8 cellular contexts compared by ENCODE assay signal in genomic region chr11:73982990-73983763, GRCh38. TPM values are rescaled to one million over a fixed set of nuclear protein-coding genes. Genes with fewer than 3 reads are reported as not detected.
DNase-seq lines count a peak whose midpoint lies in the region; ATAC-seq and TF ChIP-seq lines count a peak whose summit lies in the region.

No MANE protein-coding gene starts in this region.

- peak overlapping the region; percentile 91 for H2AFZ ChIP-seq in osteoblast (ENCODE audit: low read length)

- H3K9me3 ChIP-seq in SK-N-MC (ENCODE audit: low read depth, low read length): no peaks in the 10 kb centered on the region
- no peaks in the 10 kb centered on the region for H3K9me3 ChIP-seq in osteoblast (ENCODE audit: low read depth, low read length)
- no peaks in the 10 kb centered on the region for H3K9me3 ChIP-seq in testis

- H3K9me3 Mint-ChIP-seq in activated naive CD4-positive, alpha-beta T cell treated with anti-CD3 and anti-CD28 coated beads, Interleukin-2, amount 50 U/mL, for 24 hours: no peaks in the 10 kb centered on the region

- 0 to 1% methylated on average over 21 to 56 of the region's 59 CpGs for WGBS in testis, 2 donors

- peaks cover 61% of the 10 kb centered on the region for H3K4me1 Mint-ChIP-seq in activated naive CD4-positive, alpha-beta T cell treated with anti-CD3 and anti-CD28 coated beads, Interleukin-2, amount 50 U/mL, for 24 hours

- H3K27ac ChIP-seq in SK-N-MC (peak overlapping the region; percentile 76), osteoblast (ENCODE audit: low read depth, low read length) (peak overlapping the region; percentile 11), testis (peak overlapping the region; percentile 61 to 89)

- no peak for TF ChIP-seq CTCF in osteoblast (IDR thresholded peaks at IDR 0.05; ENCODE audit: extremely low read depth, low read depth, low read length)
- TF ChIP-seq CTCF in testis (IDR thresholded peaks at IDR 0.05): no peak

- ATAC-seq in HG02571 (IDR thresholded peaks at IDR 0.05; ENCODE audit: unreplicated experiment): peak; percentile 70

- peak overlapping the region; percentile 100 for H3K27ac Mint-ChIP-seq in activated naive CD4-positive, alpha-beta T cell treated with anti-CD3 and anti-CD28 coated beads, Interleukin-2, amount 50 U/mL, for 24 hours

- H3K4me3 ChIP-seq in GM08714 (ENCODE audit: low read length) (peak overlapping the region; percentile 79; the same call in 1 of the 2 replicates), SK-N-MC (peak overlapping the region; percentile 84), osteoblast (ENCODE audit: insufficient read depth, low read length) (peak overlapping the region; percentile 74), testis (peak overlapping the region; percentile 60 to 65)

- peak overlapping the region; percentile 100 for H3K4me3 Mint-ChIP-seq in activated naive CD4-positive, alpha-beta T cell treated with anti-CD3 and anti-CD28 coated beads, Interleukin-2, amount 50 U/mL, for 24 hours

- H3K27me3 Mint-ChIP-seq in activated naive CD4-positive, alpha-beta T cell treated with anti-CD3 and anti-CD28 coated beads, Interleukin-2, amount 50 U/mL, for 24 hours: no peaks in the 10 kb centered on the region

- TF ChIP-seq POLR2A in testis (IDR thresholded peaks at IDR 0.05): no peak

- H3K36me3 ChIP-seq in SK-N-MC (ENCODE audit: insufficient read depth, low read length) (peaks cover 26% of the 10 kb centered on the region), osteoblast (ENCODE audit: insufficient read depth, low read length) (no peaks in the 10 kb centered on the region), testis (ENCODE audit: low read depth, missing control alignments) (no peaks in the 10 kb centered on the region)

- no peaks in the 10 kb centered on the region for H4K20me1 ChIP-seq in osteoblast (ENCODE audit: insufficient read depth, low read length)

- intact Hi-C loops in head of caudate nucleus (cut with DNase I): loop anchor here (5.0 kb wide), 1 partner anchor 184 kb away; no protein-coding TSS in a partner anchor
- intact Hi-C loops in testis (cut with DNase I; ENCODE audit: low total_unique reads): no loop called here

- no peaks in the 10 kb centered on the region for H3K4me1 ChIP-seq in osteoblast (ENCODE audit: insufficient read depth, low read length)
- H3K4me1 ChIP-seq in testis: peaks cover 3% of the 10 kb centered on the region

- DNase-seq in NCI-H1048 (lab: John Stamatoyannopoulos, UW) (peak; percentile 75), SK-N-MC (ENCODE audit: low read depth, low spot score) (no peak), head of caudate nucleus (peak; percentile 89 to 97 (median 95)), osteoblast (ENCODE audit: insufficient read length, low spot score, missing footprints) (peak; percentile 100), testis (peak; percentile 95)

- H3K4me2 ChIP-seq in osteoblast (ENCODE audit: insufficient read depth, low read length): peak overlapping the region; percentile 86

- H3K27me3 ChIP-seq in osteoblast (ENCODE audit: insufficient read depth, low read length) (no peaks in the 10 kb centered on the region), testis (no peaks in the 10 kb centered on the region)

- peak overlapping the region; percentile 73 for H3K9ac ChIP-seq in SK-N-MC (ENCODE audit: insufficient read length)

- H3K79me2 ChIP-seq in osteoblast (ENCODE audit: insufficient read depth, low read length): no peaks in the 10 kb centered on the region

- H3K36me3 Mint-ChIP-seq in activated naive CD4-positive, alpha-beta T cell treated with anti-CD3 and anti-CD28 coated beads, Interleukin-2, amount 50 U/mL, for 24 hours: peaks cover 4% of the 10 kb centered on the region

RNA-seq across cellular contexts. Expression of gene UCP2, which starts 0.5 kb away (rescaled TPM):
- total RNA-seq in osteoblast: under 0.01 and 0.59 TPM in 2 replicates
- 10 to 100 TPM; 20.6 to 40.8 TPM for total RNA-seq in testis
- 52.3 TPM for polyA plus RNA-seq in testis (ENCODE audit: insufficient read depth, low read depth, low replicate concordance)

RNA-seq across cellular contexts. Expression of gene UCP3, which starts 25.7 kb away (rescaled TPM):
- total RNA-seq in osteoblast (under 0.01 and 0.59 TPM in 2 replicates), testis (1 to 10 TPM; 9.7 to 10.0 TPM)
- polyA plus RNA-seq in testis (ENCODE audit: insufficient read depth, low read depth, low replicate concordance): 5.8 TPM

RNA-seq across cellular contexts. Expression of gene DNAJB13, which starts 32.4 kb away (rescaled TPM):
- total RNA-seq in osteoblast (not detected in 2 replicates), testis (10 to 100 TPM in 1 of 2 donors, 1 to 10 TPM in 1; 8.1 to 14.3 TPM)
- polyA plus RNA-seq in testis (ENCODE audit: insufficient read depth, low read depth, low replicate concordance): 49.3 TPM

Comparison
In these comparisons a context has a peak if more than half of its experiments do, and no peak if none do; other contexts are left out.
1. H3K27ac ChIP-seq: peak in every context shown above with its lines; median percentile 76 in SK-N-MC; 75 in testis; 11 in osteoblast.
2. RNA of gene UCP2, which starts 0.5 kb away (total RNA-seq): 20.6 to 40.8 TPM in testis; under 0.01 to 0.59 TPM in osteoblast; every median in the first group is over 10 times any median in the second.
3. Peak in every context shown above with its lines, with median percentiles within 50 percentile points of each other: H3K4me3 ChIP-seq.